9 cellular contexts compared by ENCODE assay signal in the genomic region with DNA sequence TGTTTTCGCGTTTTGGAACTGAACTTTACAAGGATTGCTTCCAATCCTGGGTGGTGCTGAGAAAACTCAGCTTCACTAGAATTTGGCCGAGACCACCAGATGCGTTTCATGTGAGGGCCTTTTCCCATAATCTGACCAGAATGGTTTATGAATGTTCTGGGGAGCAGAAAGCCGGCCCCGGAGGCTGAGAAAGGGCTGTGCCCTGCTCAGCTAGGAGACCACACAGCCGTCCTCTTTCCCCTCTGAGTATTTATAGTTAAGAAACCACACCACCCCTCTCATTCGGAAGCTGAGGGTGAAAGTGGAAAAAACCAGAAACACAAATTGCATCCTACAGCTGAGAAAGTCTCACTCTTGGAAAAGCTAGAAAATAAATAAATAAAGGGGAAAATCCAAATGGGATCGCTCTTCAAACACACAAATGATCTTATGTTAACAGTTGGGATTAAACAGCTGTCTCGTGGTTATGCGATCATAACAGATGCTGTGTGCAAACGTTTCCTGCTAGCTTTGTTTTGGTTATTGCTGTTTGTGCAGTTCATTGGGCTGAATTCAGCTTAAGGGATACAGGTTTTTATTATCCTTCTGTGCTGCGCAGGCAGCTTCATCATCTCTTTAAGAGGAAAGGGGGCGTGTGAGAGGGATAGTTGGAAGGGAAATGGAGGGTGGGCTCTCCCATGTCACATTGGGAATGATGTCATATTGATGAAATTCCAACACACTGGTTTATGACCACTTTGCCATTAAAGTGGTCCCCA.
DNase-seq lines count a peak whose midpoint lies in the region; ATAC-seq, FAIRE-seq and TF ChIP-seq lines count a peak whose summit lies in the region.
"Had no signal": no experiment of that assay in that cellular context is flagged by ENCODE, and none has a peak within 500 bp of the region (broad histone marks: within the 10 kb centered on the region; RNA-seq: fewer than 3 reads in every experiment).

No MANE protein-coding gene starts in this region.

- H3K4me1 Mint-ChIP-seq in activated CD8-positive, alpha-beta T cell treated with anti-CD3 and anti-CD28 coated beads, Interleukin-2, amount 10 ng/mL, durations not matched to agents 7 days and 5 days (ENCODE audit: low read depth): peaks cover 33% of the 10 kb centered on the region
- peaks cover 8% of the 10 kb centered on the region for H3K4me1 Mint-ChIP-seq in activated CD8-positive, alpha-beta T cell treated with anti-CD3 and anti-CD28 coated beads for 36 hours (ENCODE audit: low read depth)

- H3K4me3 Mint-ChIP-seq in activated CD8-positive, alpha-beta T cell treated with anti-CD3 and anti-CD28 coated beads, Interleukin-2, amount 10 ng/mL, durations not matched to agents 7 days and 5 days: peak overlapping the region; percentile 57
- no peak overlapping the region for H3K4me3 Mint-ChIP-seq in activated CD8-positive, alpha-beta T cell treated with anti-CD3 and anti-CD28 coated beads for 36 hours

- dilution Hi-C loops in endothelial cell of umbilical vein (cut with MboI; ENCODE audit: extremely low pct_ligation_motif_present, low sequenced_read_pairs): loop anchor here (25.0 kb wide), 1 partner anchor 1033 kb away; a partner anchor contains a TSS

- peak; percentile 32 for DNase-seq in activated CD8-positive, alpha-beta T cell treated with anti-CD3 and anti-CD28 coated beads, Interleukin-2, amount 10 ng/mL, durations not matched to agents 7 days and 5 days
- no peak for DNase-seq in activated CD8-positive, alpha-beta T cell treated with anti-CD3 and anti-CD28 coated beads for 36 hours
- DNase-seq in endothelial cell of umbilical vein (ENCODE audit: low read depth, low spot score) (peak; percentile 98), mucosa of descending colon (peak in 1 of 3 donors; percentile 30), upper lobe of right lung (no peak), C1 segment of cervical spinal cord (lab: John Stamatoyannopoulos, UW) (no peak)
- no peak for DNase-seq in stimulated activated naive CD4-positive, alpha-beta T cell treated with Interleukin-2 at 50 U/mL for 16 hours (lab: John Stamatoyannopoulos, UW)
- DNase-seq: caudate nucleus had no signal

- H3K27me3 Mint-ChIP-seq in activated CD8-positive, alpha-beta T cell treated with anti-CD3 and anti-CD28 coated beads, Interleukin-2, amount 10 ng/mL, durations not matched to agents 7 days and 5 days (ENCODE audit: low read depth): peaks cover 50% of the 10 kb centered on the region
- H3K27me3 Mint-ChIP-seq in activated CD8-positive, alpha-beta T cell treated with anti-CD3 and anti-CD28 coated beads for 36 hours: peaks cover 17% of the 10 kb centered on the region

- peak overlapping the region; percentile 97 for H3K27ac ChIP-seq in endothelial cell of umbilical vein (ENCODE audit: insufficient read depth, low read depth, low read length)
- H3K27ac ChIP-seq in upper lobe of right lung: peak overlapping the region; percentile 67

- H3K9me3 Mint-ChIP-seq in activated CD8-positive, alpha-beta T cell treated with anti-CD3 and anti-CD28 coated beads, Interleukin-2, amount 10 ng/mL, durations not matched to agents 7 days and 5 days (ENCODE audit: insufficient read depth): peaks cover 8% of the 10 kb centered on the region
- H3K9me3 Mint-ChIP-seq in activated CD8-positive, alpha-beta T cell treated with anti-CD3 and anti-CD28 coated beads for 36 hours: no peaks in the 10 kb centered on the region

- H2AFZ ChIP-seq in endothelial cell of umbilical vein (ENCODE audit: low read depth, low read length): no peak overlapping the region

- H3K27me3 ChIP-seq in endothelial cell of umbilical vein (ENCODE audit: control insufficient read depth in 2 of 2, insufficient read depth in 2 of 2, low read length in 2 of 2): no peaks in the 10 kb centered on the region
- H3K27me3 ChIP-seq in upper lobe of right lung: no peaks in the 10 kb centered on the region

- H3K36me3 ChIP-seq in endothelial cell of umbilical vein (ENCODE audit: control insufficient read depth in 2 of 2, extremely low read depth in 1 of 2, insufficient read depth in 2 of 2, low read length in 2 of 2) (peaks cover 0 to 2% of the 10 kb centered on the region in 2 experiments), mucosa of descending colon (ENCODE audit: low read depth) (no peaks in the 10 kb centered on the region), upper lobe of right lung (no peaks in the 10 kb centered on the region)

- no peaks in the 10 kb centered on the region for H4K20me1 ChIP-seq in endothelial cell of umbilical vein (replicated peaks; ENCODE audit: control insufficient read depth, extremely low read depth, insufficient read depth, low read length)

- peak overlapping the region; percentile 50 for H3K27ac Mint-ChIP-seq in activated CD8-positive, alpha-beta T cell treated with anti-CD3 and anti-CD28 coated beads, Interleukin-2, amount 10 ng/mL, durations not matched to agents 7 days and 5 days
- H3K27ac Mint-ChIP-seq in activated CD8-positive, alpha-beta T cell treated with anti-CD3 and anti-CD28 coated beads for 36 hours: no peak overlapping the region

- CTCF ChIA-PET in activated CD8-positive, alpha-beta T cell treated with anti-CD3 and anti-CD28 coated beads, Interleukin-2, amount 10 ng/mL, durations not matched to agents 7 days and 5 days (lab: Charles Lee): interaction anchor here (0.9 to 2.5 kb wide), 4 partner anchors 14 to 722 kb away, joined by 4 to 9 read pairs (median 6); no protein-coding TSS in a partner anchor
- CTCF ChIA-PET in activated CD8-positive, alpha-beta T cell treated with anti-CD3 and anti-CD28 coated beads for 36 hours (lab: Charles Lee): interaction anchor here (1.2 kb wide), 1 partner anchor 12 kb away, joined by 5 read pairs; no protein-coding TSS in a partner anchor
- CTCF ChIA-PET in endothelial cell of umbilical vein (lab: Charles Lee): interaction anchor here (0.5 to 4.4 kb wide), 23 partner anchors 8 to 1941 kb away, joined by 3 to 20 read pairs (median 4); no protein-coding TSS in a partner anchor

- TSS peak; percentile 59 for BruUV-seq in endothelial cell of umbilical vein (replicated peaks; lab: Mats Ljungman, UMichigan)

- H3K9me1 ChIP-seq in endothelial cell of umbilical vein (replicated peaks; ENCODE audit: control insufficient read depth, extremely low read depth, insufficient read depth, low read length): no peaks in the 10 kb centered on the region

- peak; percentile 67 for FAIRE-seq in endothelial cell of umbilical vein (lab: Jason Lieb, UNC)

- H3K36me3 Mint-ChIP-seq in activated CD8-positive, alpha-beta T cell treated with anti-CD3 and anti-CD28 coated beads, Interleukin-2, amount 10 ng/mL, durations not matched to agents 7 days and 5 days (ENCODE audit: low read depth): peaks cover 21% of the 10 kb centered on the region
- no peaks in the 10 kb centered on the region for H3K36me3 Mint-ChIP-seq in activated CD8-positive, alpha-beta T cell treated with anti-CD3 and anti-CD28 coated beads for 36 hours (ENCODE audit: low read depth)

- intact Hi-C loops in activated CD8-positive, alpha-beta T cell treated with anti-CD3 and anti-CD28 coated beads for 36 hours (cut with micrococcal nuclease): no loop called here
- intact Hi-C loops in endothelial cell of umbilical vein (cut with micrococcal nuclease) (loop anchor here (1.0 to 5.0 kb wide), 8 partner anchors 8 to 1026 kb away; a partner anchor contains a TSS), mucosa of descending colon (cut with DNase I, micrococcal nuclease) (no loop called here), upper lobe of right lung (cut with DNase I) (no loop called here)

- H3K4me1 ChIP-seq in endothelial cell of umbilical vein (ENCODE audit: control insufficient read depth, extremely low read depth, insufficient read depth, low read length) (peaks cover 52% of the 10 kb centered on the region), mucosa of descending colon (ENCODE audit: low read depth) (no peaks in the 10 kb centered on the region), upper lobe of right lung (peaks cover 8% of the 10 kb centered on the region)

- H3K9me3 ChIP-seq in endothelial cell of umbilical vein (replicated peaks; ENCODE audit: control insufficient read depth, insufficient read depth, low read length) (no peaks in the 10 kb centered on the region), mucosa of descending colon (no peaks in the 10 kb centered on the region), upper lobe of right lung (no peaks in the 10 kb centered on the region)

- no peak for TF ChIP-seq POLR2A in endothelial cell of umbilical vein (IDR thresholded peaks at IDR 0.05; ENCODE audit: low read depth, low read length)

- peak overlapping the region; percentile 40 for H3K4me2 ChIP-seq in endothelial cell of umbilical vein (ENCODE audit: insufficient read depth, low read length)

- peak overlapping the region; percentile 90 for H3K9ac ChIP-seq in endothelial cell of umbilical vein (replicated peaks; ENCODE audit: extremely low read depth, insufficient read depth, low read length)

- POLR2A ChIA-PET in activated CD8-positive, alpha-beta T cell treated with anti-CD3 and anti-CD28 coated beads, Interleukin-2, amount 10 ng/mL, durations not matched to agents 7 days and 5 days (lab: Charles Lee): interaction anchor here (0.6 kb wide), 1 partner anchor 11 kb away, joined by 3 read pairs; no protein-coding TSS in a partner anchor
- POLR2A ChIA-PET in activated CD8-positive, alpha-beta T cell treated with anti-CD3 and anti-CD28 coated beads for 36 hours (lab: Charles Lee): interaction anchor here (0.7 kb wide), 1 partner anchor 93 kb away, joined by 4 read pairs; no protein-coding TSS in a partner anchor
- POLR2A ChIA-PET in endothelial cell of umbilical vein (lab: Charles Lee): interaction anchor here (0.5 to 1.4 kb wide), 10 partner anchors 8 to 1050 kb away, joined by 3 to 11 read pairs (median 5); a partner anchor contains a TSS

- TF ChIP-seq CTCF in activated CD8-positive, alpha-beta T cell treated with anti-CD3 and anti-CD28 coated beads for 36 hours (IDR thresholded peaks at IDR 0.05): no peak
- no peak for TF ChIP-seq CTCF in endothelial cell of umbilical vein (IDR thresholded peaks at IDR 0.05; ENCODE audit: extremely low read depth in 1 of 2, insufficient read depth in 1 of 2, low read depth in 1 of 2, low read length in 2 of 2)
- no peak for TF ChIP-seq CTCF in mucosa of descending colon (IDR thresholded peaks at IDR 0.05)
- TF ChIP-seq CTCF in upper lobe of right lung (IDR thresholded peaks at IDR 0.05): no peak

- peak; percentile 77 for ATAC-seq in activated CD8-positive, alpha-beta T cell treated with anti-CD3 and anti-CD28 coated beads, Interleukin-2, amount 10 ng/mL, durations not matched to agents 7 days and 5 days
- no peak for ATAC-seq in activated CD8-positive, alpha-beta T cell treated with anti-CD3 and anti-CD28 coated beads for 36 hours
- peak; percentile 43 for ATAC-seq in mucosa of descending colon
- no peak for ATAC-seq in upper lobe of right lung
- ATAC-seq in HG03469 (IDR thresholded peaks at IDR 0.05; ENCODE audit: unreplicated experiment): no peak

- no peak overlapping the region for H3K4me3 ChIP-seq in endothelial cell of umbilical vein (replicated peaks in 1 of 3; ENCODE audit: insufficient read depth in 1 of 3, low read depth in 1 of 3, low read length in 3 of 3)
- H3K4me3 ChIP-seq in mucosa of descending colon: no peak overlapping the region
- no peak overlapping the region for H3K4me3 ChIP-seq in upper lobe of right lung

- H3K79me2 ChIP-seq in endothelial cell of umbilical vein (ENCODE audit: control insufficient read depth, insufficient read depth, low read length): no peaks in the 10 kb centered on the region

Comparison
In these comparisons a context has a peak if more than half of its experiments do, and no peak if none do; other contexts are left out.
1. ATAC-seq: peak in activated CD8-positive, alpha-beta T cell treated with anti-CD3 and anti-CD28 coated beads, Interleukin-2, amount 10 ng/mL, durations not matched to agents 7 days and 5 days (single experiment) and mucosa of descending colon (single experiment); none in activated CD8-positive, alpha-beta T cell treated with anti-CD3 and anti-CD28 coated beads for 36 hours (single experiment), upper lobe of right lung (single experiment) and HG03469 (single experiment).
2. DNase-seq: peak in activated CD8-positive, alpha-beta T cell treated with anti-CD3 and anti-CD28 coated beads, Interleukin-2, amount 10 ng/mL, durations not matched to agents 7 days and 5 days (single experiment) and endothelial cell of umbilical vein (single experiment); none in activated CD8-positive, alpha-beta T cell treated with anti-CD3 and anti-CD28 coated beads for 36 hours (single experiment), upper lobe of right lung (single experiment), C1 segment of cervical spinal cord (0 of 14) and stimulated activated naive CD4-positive, alpha-beta T cell treated with Interleukin-2 at 50 U/mL for 16 hours (single experiment).